In genomic region chr1:99728494-99729235, GRCh38 we compare ENCODE assay signal across 8 cellular contexts. TPM values are rescaled to one million over a fixed set of nuclear protein-coding genes. Genes with fewer than 3 reads are reported as not detected.
DNase-seq lines count a peak whose midpoint lies in the region; ATAC-seq, FAIRE-seq and TF ChIP-seq lines count a peak whose summit lies in the region.

No MANE protein-coding gene starts in this region.

- POLR2A ChIA-PET in GM12878 (lab: Charles Lee): interaction anchor here (0.8 to 1.2 kb wide), 2 partner anchors 20 to 36 kb away, joined by 3 read pairs; no protein-coding TSS in a partner anchor

- FAIRE-seq in GM12878 (lab: Jason Lieb, UNC): no peak

- H3K27me3 ChIP-seq in GM12878 (replicated peaks in 1 of 2; ENCODE audit: control insufficient read depth in 2 of 2, insufficient read depth in 2 of 2, low read length in 1 of 2) (no peaks in the 10 kb centered on the region), mesendoderm (ENCODE audit: insufficient read depth, low read length, poor library complexity) (no peaks in the 10 kb centered on the region), aorta (ENCODE audit: control insufficient read depth in 1 of 2, insufficient read depth in 2 of 2, low read length in 1 of 2) (no peaks in the 10 kb centered on the region)

- no peak overlapping the region for H2BK15ac ChIP-seq in mesendoderm (replicated peaks; ENCODE audit: low read depth)

- H4K20me1 ChIP-seq in GM12878 (ENCODE audit: control insufficient read depth, insufficient read depth): no peaks in the 10 kb centered on the region

- TF ChIP-seq EP300 in GM12878 (IDR thresholded peaks at IDR 0.05; ENCODE audit: borderline replicate concordance in 1 of 2, control insufficient read depth in 1 of 2, low read depth in 2 of 2, low read length in 2 of 2): no peak

- no peak overlapping the region for H4K8ac ChIP-seq in mesendoderm (ENCODE audit: low read depth, low read length)

- CTCF ChIA-PET in GM12878 (lab: Yijun Ruan, JAX): interaction anchor here (1.6 kb wide), 1 partner anchor 13 kb away, joined by 3 read pairs; no protein-coding TSS in a partner anchor

- H3K9ac ChIP-seq in GM12878 (ENCODE audit: control insufficient read depth, insufficient read depth, low read length) (no peak overlapping the region), mesendoderm (ENCODE audit: low read length) (no peak overlapping the region)

- no peak for TF ChIP-seq RAD21 in GM12878 (IDR thresholded peaks at IDR 0.05; ENCODE audit: insufficient read depth, low read depth, low read length)

- peak overlapping the region; percentile 18 for H2AK5ac ChIP-seq in mesendoderm (ENCODE audit: low read length)

- no TSS peak for BruUV-seq in GM12878 (replicated peaks; lab: Mats Ljungman, UMichigan)

- H3K23ac ChIP-seq in mesendoderm (ENCODE audit: low read length): no peak overlapping the region

- no peak for TF ChIP-seq POLR2A in GM12878 (IDR thresholded peaks at IDR 0.05; ENCODE audit: low read depth, low read length)

- TF ChIP-seq CTCF in GM13977 (IDR thresholded peaks at IDR 0.05; ENCODE audit: extremely low read depth, insufficient read depth, missing control alignments) (peak; percentile 18), GM12878 (IDR thresholded peaks at IDR 0.05 in 2 of 3, conservative IDR thresholded peaks at IDR 0.05 in 1 of 3; ENCODE audit: control insufficient read depth in 2 of 3, extremely low read depth in 1 of 3, insufficient read depth in 1 of 3, low read depth in 3 of 3, low read length in 3 of 3) (peak in 2 of 3 experiments; percentile 42 to 63; a peak in 4 of 6 replicates)

- H3K18ac ChIP-seq in mesendoderm (ENCODE audit: low read length): peak overlapping the region; percentile 51

- DNase-seq in GM13977 (ENCODE audit: low spot score) (no peak), HT-29 (ENCODE audit: low spot score) (peak; percentile 64), GM12878 (ENCODE audit: low read depth, low spot score) (no peak), mesendoderm (peak; percentile 78), NCI-H1930 (lab: John Stamatoyannopoulos, UW) (no peak), aorta (no peak)
- no peak for DNase-seq in stimulated activated CD4-positive, alpha-beta T cell treated with anti-CD3 and anti-CD28 coated beads, Interleukin-12 subunit alpha, Interleukin-12 subunit beta, amount 100 ng/mL, for 4 hours

- H3K4ac ChIP-seq in mesendoderm (ENCODE audit: low read depth, low read length): no peak overlapping the region

- H3K4me1 ChIP-seq in GM12878 (ENCODE audit: control insufficient read depth, insufficient read depth, low read length) (peaks cover 4% of the 10 kb centered on the region; the same call in 1 of the 2 replicates), mesendoderm (ENCODE audit: control insufficient read depth, low read depth, low read length) (peaks cover 5% of the 10 kb centered on the region), aorta (ENCODE audit: control insufficient read depth in 1 of 2, insufficient read depth in 2 of 2, low read length in 2 of 2) (no peaks in the 10 kb centered on the region)

- no peaks in the 10 kb centered on the region for H3K79me1 ChIP-seq in mesendoderm (ENCODE audit: low read length)

- H3K36me3 ChIP-seq in GM12878 (ENCODE audit: control insufficient read depth in 2 of 2, insufficient read depth in 2 of 2, low read length in 1 of 2) (peaks cover 0 to 11% of the 10 kb centered on the region in 2 experiments; a peak in 2 of 4 replicates), mesendoderm (ENCODE audit: control insufficient read depth, insufficient read depth, low read length) (no peaks in the 10 kb centered on the region), aorta (ENCODE audit: control insufficient read depth in 1 of 2, insufficient read depth in 2 of 2, low read length in 1 of 2) (peaks cover 0 to 3% of the 10 kb centered on the region in 2 donors)

- no peak overlapping the region for H4K5ac ChIP-seq in mesendoderm (ENCODE audit: low read length)

- H3K79me2 ChIP-seq in GM12878 (ENCODE audit: control insufficient read depth, insufficient read depth, low read length) (no peaks in the 10 kb centered on the region), mesendoderm (ENCODE audit: control insufficient read depth, insufficient read depth, low read length) (no peaks in the 10 kb centered on the region)

- H2BK5ac ChIP-seq in mesendoderm (ENCODE audit: low read length): no peak overlapping the region

- SMC1A ChIA-PET in GM12878 (lab: Charles Lee; ENCODE audit: uncharacterized antibody, unreplicated experiment): no interaction called here

- ATAC-seq in GM12878 (peak; percentile 81), GM21515 (IDR thresholded peaks at IDR 0.05; ENCODE audit: unreplicated experiment) (no peak), aorta (ENCODE audit: low FRiP score) (no peak)

- H2BK120ac ChIP-seq in mesendoderm (ENCODE audit: low read depth, low read length): no peak overlapping the region

- no peaks in the 10 kb centered on the region for H3K9me3 ChIP-seq in GM12878 (replicated peaks; ENCODE audit: control insufficient read depth, insufficient read depth, low read length)
- H3K9me3 ChIP-seq in aorta (ENCODE audit: control insufficient read depth, low read length): no peaks in the 10 kb centered on the region

- no peak overlapping the region for H3K4me2 ChIP-seq in GM12878 (ENCODE audit: control insufficient read depth, insufficient read depth)
- H3K4me2 ChIP-seq in mesendoderm (ENCODE audit: low read length): no peak overlapping the region

- 82% methylated on average over 4 of the region's 4 CpGs for WGBS in GM12878 (ENCODE audit: insufficient coverage, insufficient replicate concordance, low lambda C conversion rate, missing lambda C conversion rate)
- WGBS in mesendoderm (ENCODE audit: extremely low coverage, insufficient coverage, low lambda C conversion rate): no CpG with 5 or more reads among the region's 4 CpGs
- WGBS in aorta, 2 donors: 47 to 77% methylated on average over 4 of the region's 4 CpGs

- RAD21 ChIA-PET in GM12878 (lab: Charles Lee; ENCODE audit: unreplicated experiment): interaction anchor here (0.6 kb wide), 1 partner anchor 35 kb away, joined by 3 read pairs; no protein-coding TSS in a partner anchor

- intact Hi-C loops in GM12878 (cut with micrococcal nuclease; ENCODE audit: unreplicated experiment) (no loop called here), aorta (cut with DNase I) (no loop called here)

- no peak overlapping the region for H3K27ac ChIP-seq in GM12878 (ENCODE audit: control insufficient read depth, insufficient read depth)
- no peak overlapping the region for H3K27ac ChIP-seq in mesendoderm (ENCODE audit: low read depth, low read length)
- no peak overlapping the region for H3K27ac ChIP-seq in aorta (ENCODE audit: low read depth in 1 of 2, low read length in 2 of 2)

- H3K56ac ChIP-seq in mesendoderm (ENCODE audit: low read length): no peak overlapping the region

- no peak overlapping the region for H2AFZ ChIP-seq in GM12878 (ENCODE audit: control insufficient read depth, low read depth, low read length)

- in situ Hi-C loops in GM13977 (cut with MboI; ENCODE audit: low pct_unique_long_range_greater_than_20kb, low sequenced_read_pairs, unreplicated experiment) (no loop called here), GM12878 (cut with MboI) (no loop called here)

- H3K4me3 ChIP-seq in GM12878 (no peak overlapping the region), mesendoderm (ENCODE audit: low read length) (no peak overlapping the region), aorta (ENCODE audit: low read length in 2 of 2) (no peak overlapping the region)

TF ChIP-seq in GM12878, 131 proteins besides CTCF, POLR2A, EP300 and RAD21:
- TF ChIP-seq TBL1XR1 (IDR thresholded peaks at IDR 0.05; ENCODE audit: low read depth, low read length) (no peak), IKZF1 (conservative IDR thresholded peaks at IDR 0.05) (peak; percentile 39; the same call in 1 of the 2 replicates)
TF ChIP-seq in GM12878: peak in this region for 1.

RNA-seq across cellular contexts. Expression of gene FRRS1, which starts 37.8 kb away (rescaled TPM):
- 8.7 and 9.0 TPM in 2 replicates for total RNA-seq in HT-29 (2014; rRNA removed; shearing (Covaris generic))
- 113 and 114 TPM in 2 replicates for total RNA-seq in GM12878 (2013; cell fraction: nucleolus; rRNA removed)
- 12.6 and 15.1 TPM in 2 replicates for total RNA-seq in GM12878 (2014; rRNA removed)
- 16.1 and 17.1 TPM in 2 replicates for total RNA-seq in GM12878 (2014; rRNA removed; fragmentation: Illumina TruSeq; extraction: Trizol)
- 10.4 and 10.7 TPM in 2 replicates for total RNA-seq in GM12878 (2021)
- 1.9 TPM for polyA plus RNA-seq in GM12878 (2011; ENCODE audit: low read depth)
- polyA plus RNA-seq in GM12878 (2011; rRNA removed): 18.9 and 25.0 TPM in 2 replicates
- polyA plus RNA-seq in GM12878 (2011; cell fraction: cytosol; rRNA removed): 9.4 and 12.2 TPM in 2 replicates
- 15.1 and 15.7 TPM in 2 replicates for polyA plus RNA-seq in GM12878 (2011; cell fraction: nucleus; rRNA removed)
- polyA plus RNA-seq in GM12878 (2012): 3.1 and 4.8 TPM in 2 replicates
- polyA plus RNA-seq in GM12878 (2014; fragmentation: Illumina TruSeq; extraction: Trizol): 8.3 and 10.7 TPM in 2 replicates
- under 1 TPM; 0.22 to 0.55 TPM for polyA plus RNA-seq in GM12878 (2014; fragmentation: Nextera tagmentation; extraction: Ambion mirVana)
- 6.5 and 7.6 TPM in 2 replicates for polyA plus RNA-seq in GM12878 (2014; rRNA removed)
- 1 to 10 TPM in 1 of 2 experiments, under 1 TPM in 1; 0.13 to 1.1 TPM for polyA plus RNA-seq in GM12878 (2016; fragmentation: Nextera tagmentation; extraction: Ambion mirVana)
- 56.5 and 65.2 TPM in 2 replicates for polyA minus RNA-seq in GM12878 (2011; rRNA and poly(A)+ RNA removed)
- 12.3 and 15.0 TPM in 2 replicates for polyA minus RNA-seq in GM12878 (2011; cell fraction: cytosol; rRNA and poly(A)+ RNA removed)
- polyA minus RNA-seq in GM12878 (2011; cell fraction: nucleus; rRNA and poly(A)+ RNA removed): 21.4 and 23.7 TPM in 2 replicates
- 3.3 TPM for polyA plus RNA-seq in mesendoderm (2013, experiment 1 of 2)
- 3.0 TPM for polyA plus RNA-seq in mesendoderm (2013, experiment 2 of 2)
- 1 to 10 TPM; 6.7 to 9.2 TPM for total RNA-seq in aorta
- 1 to 10 TPM; 1.9 to 2.0 TPM for polyA plus RNA-seq in aorta

Comparison
In these comparisons a context has a peak if more than half of its experiments do, and no peak if none do; other contexts are left out.
1. DNase-seq: peak in HT-29 (single experiment) and mesendoderm (single experiment); none in GM13977 (single experiment), GM12878 (single experiment), stimulated activated CD4-positive, alpha-beta T cell treated with anti-CD3 and anti-CD28 coated beads, Interleukin-12 subunit alpha, Interleukin-12 subunit beta, amount 100 ng/mL, for 4 hours (single experiment), NCI-H1930 (0 of 2) and aorta (0 of 2).